In genomic region chrX:129523076-129524055, GRCh38 we compare ENCODE assay signal across 8 cellular contexts. TPM values are rescaled to one million over a fixed set of nuclear protein-coding genes. Genes with fewer than 3 reads are reported as not detected.
DNase-seq lines count a peak whose midpoint lies in the region; ATAC-seq and TF ChIP-seq lines count a peak whose summit lies in the region.

Gene SMARCA1 (minus strand): TSS chrX:129523490. CDS start chrX:129523370, 120 bp downstream.

- H3K27me3 ChIP-seq in HAP-1 (ENCODE audit: low read depth) (no peaks in the 10 kb centered on the region), lower lobe of right lung (ENCODE audit: low read depth) (no peaks in the 10 kb centered on the region), subcutaneous abdominal adipose tissue (ENCODE audit: control insufficient read depth in 5 of 5, insufficient read depth in 4 of 5, low read length in 5 of 5) (no peaks in the 10 kb centered on the region)

- H3K4me3 ChIP-seq in HAP-1 (peak within 1 kb of the TSS; percentile 94), lower lobe of right lung (peak within 1 kb of the TSS; percentile 70), subcutaneous abdominal adipose tissue (ENCODE audit: low read depth in 1 of 5, low read length in 5 of 5) (peak within 1 kb of the TSS; percentile 63 to 75 (median 68))

- intact Hi-C loops in lower lobe of right lung (cut with DNase I) = no loop called here

- H3K27me3 Mint-ChIP-seq in T-helper 17 cell (no peaks in the 10 kb centered on the region), endothelial cell (ENCODE audit: unreplicated experiment) (peaks cover 2% of the 10 kb centered on the region)

- H3K9me3 Mint-ChIP-seq in endothelial cell (ENCODE audit: unreplicated experiment) = no peaks in the 10 kb centered on the region

- H3K4me1 Mint-ChIP-seq in T-helper 17 cell = peaks cover 7% of the 10 kb centered on the region
- peaks cover 2% of the 10 kb centered on the region for H3K4me1 Mint-ChIP-seq in endothelial cell (ENCODE audit: unreplicated experiment)

- no peak within 1 kb of the TSS for H3K27ac Mint-ChIP-seq in T-helper 17 cell
- peak within 1 kb of the TSS; percentile 87 for H3K27ac Mint-ChIP-seq in endothelial cell (ENCODE audit: unreplicated experiment)

- peaks cover 24% of the 10 kb centered on the region for H3K4me1 ChIP-seq in HAP-1
- H3K4me1 ChIP-seq in lower lobe of right lung = peaks cover 7% of the 10 kb centered on the region
- H3K4me1 ChIP-seq in subcutaneous abdominal adipose tissue (ENCODE audit: control insufficient read depth in 5 of 5, insufficient read depth in 5 of 5, low read length in 5 of 5) = peaks cover 0 to 9% (median 8%) of the 10 kb centered on the region in 5 donors

- ATAC-seq in T-helper 17 cell (no peak), lower lobe of right lung (peak; percentile 83 to 91)

- in situ Hi-C loops in HAP-1 (cut with MboI; ENCODE audit: low sequenced_read_pairs) = no loop called here

- no peak for TF ChIP-seq CTCF in endothelial cell (IDR thresholded peaks at IDR 0.05; ENCODE audit: unreplicated experiment)
- no peak for TF ChIP-seq CTCF in lower lobe of right lung (IDR thresholded peaks at IDR 0.05)

- no peaks in the 10 kb centered on the region for H3K9me3 ChIP-seq in HAP-1
- no peaks in the 10 kb centered on the region for H3K9me3 ChIP-seq in T-helper 17 cell (ENCODE audit: control insufficient read depth, low read length, poor library complexity, severe bottlenecking)
- no peaks in the 10 kb centered on the region for H3K9me3 ChIP-seq in lower lobe of right lung
- H3K9me3 ChIP-seq in subcutaneous abdominal adipose tissue (ENCODE audit: control insufficient read depth in 5 of 5, low read length in 5 of 5) = no peaks in the 10 kb centered on the region

- H3K36me3 ChIP-seq in HAP-1 (replicated peaks) (no peaks in the 10 kb centered on the region), lower lobe of right lung (no peaks in the 10 kb centered on the region), subcutaneous abdominal adipose tissue (ENCODE audit: control insufficient read depth in 5 of 5, insufficient read depth in 5 of 5, low read length in 5 of 5) (no peaks in the 10 kb centered on the region)

- H3K27ac ChIP-seq in lower lobe of right lung (peak within 1 kb of the TSS; percentile 80), subcutaneous abdominal adipose tissue (ENCODE audit: low read depth, low read length) (peak within 1 kb of the TSS; percentile 70)

- H3K9ac ChIP-seq in subcutaneous abdominal adipose tissue (ENCODE audit: low read length in 5 of 5) = peak within 1 kb of the TSS in 4 of 5 donors; percentile 64 to 88 (median 72)

- H3K4me3 Mint-ChIP-seq in T-helper 17 cell (peak within 1 kb of the TSS; percentile 85), endothelial cell (ENCODE audit: unreplicated experiment) (peak within 1 kb of the TSS; percentile 93)

- H3K36me3 Mint-ChIP-seq in T-helper 17 cell (ENCODE audit: low read depth) (no peaks in the 10 kb centered on the region), endothelial cell (ENCODE audit: low read depth, unreplicated experiment) (no peaks in the 10 kb centered on the region)

- DNase-seq in AG08395 (ENCODE audit: low spot score) (peak; percentile 68), HAP-1 (ENCODE audit: low spot score in 2 of 2) (peak; percentile 77 to 87), T-helper 17 cell (no peak), endothelial cell (ENCODE audit: low spot score) (peak; percentile 40), lower lobe of right lung (peak; percentile 50), GF-D8 (lab: John Stamatoyannopoulos, UW) (no peak)
- no peak for DNase-seq in effector CD8-positive, alpha-beta T cell (lab: John Stamatoyannopoulos, UW)

RNA-seq across cellular contexts. Expression of gene SMARCA1, which starts in this region (rescaled TPM):
- under 1 TPM in 1 of 2 donors, not detected in 1; 0.07 TPM for total RNA-seq in T-helper 17 cell
- total RNA-seq in endothelial cell (ENCODE audit: unreplicated experiment) = 61.1 TPM
- total RNA-seq in lower lobe of right lung = 23.2 TPM

Comparison
In these comparisons a context has a peak if more than half of its experiments do, and no peak if none do; other contexts are left out.
1. RNA of gene SMARCA1 (total RNA-seq): 61.1 TPM in endothelial cell (single experiment) and 23.2 TPM in lower lobe of right lung (single experiment); 0.07 TPM in T-helper 17 cell; every median in the first group is over 10 times any median in the second.
2. DNase-seq: peak in AG08395 (single experiment), HAP-1 (2 of 2), endothelial cell (single experiment) and lower lobe of right lung (single experiment); none in T-helper 17 cell (0 of 3), GF-D8 (single experiment) and effector CD8-positive, alpha-beta T cell (single experiment).
3. Peak in every context shown above with its lines, with median percentiles within 50 percentile points of each other: H3K4me3 ChIP-seq.